Comparison of ENCODE assay signal across 9 cellular contexts in genomic region chr4:52512291-52512690, GRCh38.
"Had no signal": no experiment of that assay in that cellular context is flagged by ENCODE, and none has a peak within 500 bp of the region (broad histone marks: within the 10 kb centered on the region; RNA-seq: fewer than 3 reads in every experiment).

No MANE protein-coding gene starts in this region.

- DNase-seq: GM23248, GOT3, H7, HFFc6 had no signal

- H3K4me1 Mint-ChIP-seq: IgD-negative memory B cell had no signal

- H3K27ac Mint-ChIP-seq: HFFc6, IgD-negative memory B cell had no signal

- ATAC-seq: HCT116, HepG2 had no signal

- H3K9me3 Mint-ChIP-seq: HFFc6 had no signal

- H3K27ac ChIP-seq: GM23248, HL-60 had no signal

- H3K4me3 Mint-ChIP-seq: HFFc6, IgD-negative memory B cell had no signal

- H3K36me3 ChIP-seq: HAP-1 had no signal

- H3K4me3 ChIP-seq: GM23248, HAP-1 had no signal

- H3K9me3 ChIP-seq: HAP-1 had no signal

- H3K4me1 ChIP-seq: HAP-1 had no signal
